27 cellular contexts compared by ENCODE assay signal in the genomic region with DNA sequence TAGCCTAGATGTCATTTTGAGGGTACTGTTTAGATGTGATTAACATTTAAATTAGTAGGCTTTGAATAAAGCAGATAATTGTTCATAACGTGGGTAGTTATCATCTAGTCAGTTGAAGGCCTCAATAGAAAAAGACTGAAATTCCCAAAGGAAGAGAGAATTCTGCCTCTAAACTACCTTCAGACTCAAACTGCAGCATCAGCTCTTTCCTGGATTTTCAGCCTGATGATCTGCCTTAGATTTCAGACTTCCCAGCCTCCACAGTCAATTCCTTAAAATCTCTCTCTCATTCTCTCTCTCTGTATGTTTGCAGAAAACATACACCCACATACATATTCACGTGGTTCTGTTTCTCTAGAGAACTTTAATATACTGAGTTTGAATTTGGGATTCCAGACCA. TPM values are rescaled to one million over a fixed set of nuclear protein-coding genes. Genes with fewer than 3 reads are reported as not detected.
DNase-seq lines count a peak whose midpoint lies in the region; ATAC-seq, FAIRE-seq and TF ChIP-seq lines count a peak whose summit lies in the region.
"Had no signal": no experiment of that assay in that cellular context is flagged by ENCODE, and none has a peak within 500 bp of the region (broad histone marks: within the 10 kb centered on the region; RNA-seq: fewer than 3 reads in every experiment).

No MANE protein-coding gene starts in this region.

- POLR2A ChIA-PET in A549 (lab: Yijun Ruan, JAX), result no interaction called here

- H4K20me1 ChIP-seq in GM23338 (replicated peaks; ENCODE audit: insufficient read depth), result no peaks in the 10 kb centered on the region

- H3K79me2 ChIP-seq in GM23338 (replicated peaks; ENCODE audit: insufficient read depth), result no peaks in the 10 kb centered on the region

- peaks cover 2 to 7% of the 10 kb centered on the region in 2 donors for H3K9me3 Mint-ChIP-seq in activated T-cell treated with anti-CD3 and anti-CD28 coated beads, Interleukin-2, amount 50 U/mL, for 72 hours
- H3K9me3 Mint-ChIP-seq in activated naive CD8-positive, alpha-beta T cell treated with anti-CD3 and anti-CD28 coated beads, Interleukin-2, amount 50 U/mL, for 24 hours, result no peaks in the 10 kb centered on the region
- no peaks in the 10 kb centered on the region for H3K9me3 Mint-ChIP-seq in GM23338
- H3K9me3 Mint-ChIP-seq: HFFc6 had no signal

- H3K27me3 Mint-ChIP-seq in activated T-cell treated with anti-CD3 and anti-CD28 coated beads, Interleukin-2, amount 50 U/mL, for 72 hours (ENCODE audit: low read depth), result no peaks in the 10 kb centered on the region
- no peaks in the 10 kb centered on the region for H3K27me3 Mint-ChIP-seq in activated naive CD8-positive, alpha-beta T cell treated with anti-CD3 and anti-CD28 coated beads, Interleukin-2, amount 50 U/mL, for 24 hours
- peaks cover 2% of the 10 kb centered on the region for H3K27me3 Mint-ChIP-seq in GM23338 (ENCODE audit: insufficient read depth, low read depth, poor library complexity)
- H3K27me3 Mint-ChIP-seq: IgD-negative memory B cell had no signal

- no peak for TF ChIP-seq POLR2A in A549 (IDR thresholded peaks at IDR 0.05; ENCODE audit: low read length)

- CTCF ChIA-PET in A549 (lab: Yijun Ruan, JAX), result no interaction called here

- H3K9ac ChIP-seq in rectal smooth muscle tissue (ENCODE audit: low read length), result no peak overlapping the region

- no peak for TF ChIP-seq CTCF in A549 (IDR thresholded peaks at IDR 0.05)
- no peak for TF ChIP-seq CTCF in GM23338 (conservative IDR thresholded peaks at IDR 0.05; ENCODE audit: low read depth in 2 of 2)

- H3K36me3 Mint-ChIP-seq in activated T-cell treated with anti-CD3 and anti-CD28 coated beads, Interleukin-2, amount 50 U/mL, for 72 hours (ENCODE audit: insufficient read depth in 2 of 2), result peaks cover 7 to 9% of the 10 kb centered on the region in 2 donors
- no peaks in the 10 kb centered on the region for H3K36me3 Mint-ChIP-seq in activated naive CD8-positive, alpha-beta T cell treated with anti-CD3 and anti-CD28 coated beads, Interleukin-2, amount 50 U/mL, for 24 hours (ENCODE audit: low read depth)
- H3K36me3 Mint-ChIP-seq in GM23338 (ENCODE audit: low read depth), result no peaks in the 10 kb centered on the region
- H3K36me3 Mint-ChIP-seq: IgD-negative memory B cell had no signal

- H3K4me1 Mint-ChIP-seq in activated T-cell treated with anti-CD3 and anti-CD28 coated beads, Interleukin-2, amount 50 U/mL, for 72 hours (ENCODE audit: low read depth), result peaks cover 95% of the 10 kb centered on the region
- H3K4me1 Mint-ChIP-seq in activated naive CD8-positive, alpha-beta T cell treated with anti-CD3 and anti-CD28 coated beads, Interleukin-2, amount 50 U/mL, for 24 hours, result peaks cover 74% of the 10 kb centered on the region
- H3K4me1 Mint-ChIP-seq in GM23338, result peaks cover 8% of the 10 kb centered on the region

- no peak for ATAC-seq in activated T-cell treated with anti-CD3 and anti-CD28 coated beads, Interleukin-2, amount 50 U/mL, for 72 hours (replicated peaks in 1 of 2)
- ATAC-seq in A549 (no peak), SK-N-SH treated with all-trans-retinoic acid at 6 μM for 48 hours (no peak), GM23338 (no peak)
- no peak for ATAC-seq in activated naive CD8-positive, alpha-beta T cell treated with anti-CD3 and anti-CD28 coated beads, Interleukin-2, amount 50 U/mL, for 24 hours

- TF ChIP-seq RAD21 in A549 (conservative IDR thresholded peaks at IDR 0.05 in 1 of 2, IDR thresholded peaks at IDR 0.05 in 1 of 2), result no peak

- no peak overlapping the region for H3K27ac Mint-ChIP-seq in activated T-cell treated with anti-CD3 and anti-CD28 coated beads, Interleukin-2, amount 50 U/mL, for 72 hours
- H3K27ac Mint-ChIP-seq in activated naive CD8-positive, alpha-beta T cell treated with anti-CD3 and anti-CD28 coated beads, Interleukin-2, amount 50 U/mL, for 24 hours, result peak overlapping the region; percentile 27
- no peak overlapping the region; the same call in 1 of the 2 replicates for H3K27ac Mint-ChIP-seq in GM23338
- H3K27ac Mint-ChIP-seq: CD14-positive monocyte, HFFc6, IgD-negative memory B cell had no signal

- no peaks in the 10 kb centered on the region for H3F3A ChIP-seq in GM23338 (replicated peaks; ENCODE audit: low read depth)

- no peaks in the 10 kb centered on the region for H3K9me3 ChIP-seq in A549
- H3K9me3 ChIP-seq: BE2C, HAP-1, SJSA1 had no signal

- no peak for FAIRE-seq in A549 (lab: Jason Lieb, UNC)
- FAIRE-seq: GM18507 had no signal

- H3K4me3 Mint-ChIP-seq in activated T-cell treated with anti-CD3 and anti-CD28 coated beads, Interleukin-2, amount 50 U/mL, for 72 hours, result peak overlapping the region; percentile 2 to 11
- H3K4me3 Mint-ChIP-seq in activated naive CD8-positive, alpha-beta T cell treated with anti-CD3 and anti-CD28 coated beads, Interleukin-2, amount 50 U/mL, for 24 hours, result no peak overlapping the region
- H3K4me3 Mint-ChIP-seq in GM23338, result no peak overlapping the region
- H3K4me3 Mint-ChIP-seq: CD14-positive monocyte, HFFc6, IgD-negative memory B cell had no signal

- peaks cover 6% of the 10 kb centered on the region; the same call in 1 of the 3 replicates for H3K4me1 ChIP-seq in A549
- H3K4me1 ChIP-seq in rectal smooth muscle tissue (ENCODE audit: control insufficient read depth, insufficient read depth, low read length), result peaks cover 15% of the 10 kb centered on the region
- no peaks in the 10 kb centered on the region for H3K4me1 ChIP-seq in GM23338 (ENCODE audit: insufficient read depth)
- H3K4me1 ChIP-seq: BE2C, HAP-1, SJSA1 had no signal

- H3K27ac ChIP-seq in A549 (no peak overlapping the region), rectal smooth muscle tissue (ENCODE audit: low read depth, low read length) (peak overlapping the region; percentile 68), GM23338 (ENCODE audit: low read depth) (no peak overlapping the region)
- H3K27ac ChIP-seq: 22Rv1, SJSA1 had no signal

- no peak overlapping the region for H3K4me2 ChIP-seq in A549
- H3K4me2 ChIP-seq in GM23338, result no peak overlapping the region

- H3K9me2 ChIP-seq in GM23338 (ENCODE audit: insufficient read depth), result no peaks in the 10 kb centered on the region

- WGBS in A549 (ENCODE audit: missing lambda C conversion rate), result 80% methylated on average over 2 of the region's 2 CpGs

- H3K4me3 ChIP-seq in A549 (no peak overlapping the region), rectal smooth muscle tissue (ENCODE audit: low read length) (no peak overlapping the region), GM23338 (no peak overlapping the region)
- H3K4me3 ChIP-seq: HAP-1, SJSA1 had no signal

- H3K36me3 ChIP-seq in rectal smooth muscle tissue (ENCODE audit: control insufficient read depth, insufficient read depth, low read length) (no peaks in the 10 kb centered on the region), GM23338 (ENCODE audit: insufficient read depth) (no peaks in the 10 kb centered on the region)
- H3K36me3 ChIP-seq: BE2C, HAP-1, SJSA1 had no signal

- TF ChIP-seq EP300 in A549 (IDR thresholded peaks at IDR 0.05), result no peak

- no peak for DNase-seq in activated T-cell treated with anti-CD3 and anti-CD28 coated beads, Interleukin-2, amount 50 U/mL, for 72 hours
- no peak for DNase-seq in activated T-cell treated with anti-CD3 and anti-CD28 coated beads, Interleukin-2, amount 50 U/mL, for 1 hour
- DNase-seq in A549 (ENCODE audit: low read depth in 1 of 2, low spot score in 1 of 2) (no peak), islet precursor cell (no peak), GM23338 (ENCODE audit: low spot score) (no peak)
- no peak for DNase-seq in activated naive CD8-positive, alpha-beta T cell treated with anti-CD3 and anti-CD28 coated beads, Interleukin-2, amount 50 U/mL, for 24 hours
- DNase-seq: ACHN, BE2C, DMS153, DND-41, HFFc6, NCI-H1048, NCI-H1417, NCI-H1694 treated with DMSO at 0.1 percent for 48 hours, NCI-H2081, NCI-H2227 treated with DMSO at 0.1 percent for 48 hours, NCI-H526 treated with DMSO at 0.1 percent for 48 hours, Right ventricle myocardium superior, RPMI8226 had no signal

- H3K27me3 ChIP-seq in rectal smooth muscle tissue (ENCODE audit: control insufficient read depth, insufficient read depth, low read length) (no peaks in the 10 kb centered on the region), GM23338 (ENCODE audit: insufficient read depth) (no peaks in the 10 kb centered on the region)
- H3K27me3 ChIP-seq: BE2C, SJSA1 had no signal

- no peak overlapping the region for H2AFZ ChIP-seq in GM23338

TF ChIP-seq in A549, 52 proteins besides CTCF, POLR2A, EP300 and RAD21:
- TF ChIP-seq TP53 (CRISPR knock-in tag; IDR thresholded peaks at IDR 0.05), result no peak
- TF ChIP-seq NFE2L2 (conservative IDR thresholded peaks at IDR 0.05; ENCODE audit: low read length), result no peak
- TF ChIP-seq HOXB5 (CRISPR knock-in tag; IDR thresholded peaks at IDR 0.05), result no peak
- TF ChIP-seq ZFP36 (IDR thresholded peaks at IDR 0.05; ENCODE audit: borderline replicate concordance, partially characterized antibody), result no peak
- peak; percentile 70 for TF ChIP-seq MAFK (IDR thresholded peaks at IDR 0.05; ENCODE audit: partially characterized antibody)

TF ChIP-seq in SK-N-SH treated with all-trans-retinoic acid at 6 μM for 48 hours, 23 proteins besides CTCF, POLR2A, EP300 and RAD21:
- TF ChIP-seq RARB (CRISPR knock-in tag; IDR thresholded peaks at IDR 0.05) (no peak), SNAI2 (CRISPR knock-in tag; IDR thresholded peaks at IDR 0.05) (no peak)
TF ChIP-seq in SK-N-SH treated with all-trans-retinoic acid at 6 μM for 48 hours: peak in this region for 0.

TF ChIP-seq in GM23338, 12 proteins besides CTCF, POLR2A, EP300 and RAD21 (continues in another document):
- TF ChIP-seq ZNF114 (CRISPR knock-in tag; IDR thresholded peaks at IDR 0.05), result no peak

RNA-seq across cellular contexts. Expression of gene MBNL1, which starts 58.0 kb away (rescaled TPM):
- total RNA-seq in activated T-cell treated with anti-CD3 and anti-CD28 coated beads, Interleukin-2, amount 50 U/mL, for 72 hours, result 100 to 1,000 TPM; 299 to 323 TPM
- polyA plus RNA-seq in A549 (2011; rRNA removed) (92.5 and 114 TPM in 2 replicates), A549 (2017; fragmentation: RNase III; extraction: RNeasy Plus Mini Kit Qiagen cat#74134 plus additional on column Dnase treatment) (59.6 to 60.5 TPM (median 59.9 TPM) in 3 replicates), GM23338 (2016; fragmentation: Nextera tagmentation; extraction: Ambion mirVana) (8.4 and 9.4 TPM in 2 replicates)
- 38.1 and 53.4 TPM in 2 replicates for polyA plus RNA-seq in A549 (2012; cell fraction: cytosol; rRNA removed)
- polyA plus RNA-seq in A549 (2012; cell fraction: nucleus; rRNA removed), result 23.1 and 23.7 TPM in 2 replicates
- polyA minus RNA-seq in A549 (2011; rRNA and poly(A)+ RNA removed), result 330 and 339 TPM in 2 replicates
- 15.7 and 23.2 TPM in 2 replicates for total RNA-seq in GM23338 (2014; rRNA removed; shearing (Covaris generic))

Comparison
In these comparisons a context has a peak if more than half of its experiments do, and no peak if none do; other contexts are left out.
1. H3K4me3 Mint-ChIP-seq: peak in activated T-cell treated with anti-CD3 and anti-CD28 coated beads, Interleukin-2, amount 50 U/mL, for 72 hours (2 of 2); none in activated naive CD8-positive, alpha-beta T cell treated with anti-CD3 and anti-CD28 coated beads, Interleukin-2, amount 50 U/mL, for 24 hours (single experiment) and GM23338 (single experiment).
2. RNA of gene MBNL1, which starts 58.0 kb away (total RNA-seq): 299 to 323 TPM in activated T-cell treated with anti-CD3 and anti-CD28 coated beads, Interleukin-2, amount 50 U/mL, for 72 hours; 15.7 to 23.2 TPM in GM23338; every median in the first group is over 10 times any median in the second.